In the genomic region with DNA sequence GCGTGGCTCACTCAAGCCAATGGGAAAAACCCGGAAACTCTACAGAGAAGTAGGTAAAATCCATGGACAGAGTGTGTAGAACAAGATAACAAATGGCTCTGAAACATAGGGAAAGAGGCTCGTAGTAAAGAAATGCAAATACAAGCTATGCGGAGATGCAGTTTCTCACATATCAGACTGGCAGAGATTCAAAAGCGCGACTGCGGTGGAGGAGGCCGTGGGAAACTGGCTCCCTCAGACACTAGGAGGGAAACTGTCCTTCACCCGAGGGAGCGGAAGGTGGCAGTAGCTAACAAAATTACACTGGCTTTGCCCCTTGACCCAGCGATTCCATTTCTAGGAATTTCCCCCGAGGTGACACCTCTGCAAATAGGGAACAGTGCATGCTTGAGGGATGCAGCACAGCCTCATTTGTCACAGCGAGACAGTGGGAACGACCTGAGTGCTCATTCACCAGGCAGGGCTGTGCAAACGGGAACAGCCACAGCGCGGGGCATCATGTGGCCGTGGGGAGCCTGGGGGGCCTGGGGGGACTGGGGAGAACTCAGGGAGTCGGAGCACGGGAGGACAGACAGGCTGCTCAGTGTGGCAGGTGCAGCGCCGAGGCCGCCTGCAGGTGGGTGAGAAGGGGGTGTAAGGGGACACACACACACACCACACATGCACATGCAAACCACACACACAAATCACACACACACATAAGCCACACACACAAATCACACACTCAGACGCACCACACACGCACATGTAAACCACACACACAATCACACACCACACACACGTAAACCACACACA, we compare ENCODE assay signal across 7 cellular contexts. TPM values are rescaled to one million over a fixed set of nuclear protein-coding genes. Genes with fewer than 3 reads are reported as not detected.
A peak's percentile ranks its signal among the peaks of the same experiment; 100 is the strongest.
DNase-seq lines count a peak whose midpoint lies in the region; ATAC-seq, FAIRE-seq and TF ChIP-seq lines count a peak whose summit lies in the region.
"Not testable (repeated sequence)": the region's sequence is repeated elsewhere in the genome, so short reads cannot be mapped to it uniquely, and the experiment has no call there.

No MANE protein-coding gene starts in this region.

- TF ChIP-seq EP300 in H1 (IDR thresholded peaks at IDR 0.05; ENCODE audit: borderline replicate concordance in 1 of 2, low read depth in 2 of 2, low read length in 2 of 2), result not testable (repeated sequence)

- H3K4me3 Mint-ChIP-seq in neural crest cell, result not testable (repeated sequence)

- H3K9ac ChIP-seq in IMR-90 (ENCODE audit: low read depth, low read length); H1 (replicated peaks in 1 of 4; ENCODE audit: extremely low read depth in 1 of 4, low read depth in 3 of 4, low read length in 3 of 4): not testable (repeated sequence)

- WGBS in IMR-90 (ENCODE audit: extremely low coverage in 2 of 2, insufficient read length in 1 of 2), 2 experiments, result 57% methylated on average over 6 of the region's 26 CpGs; no CpG with 5 or more reads in 1 of the 2 experiments
- 87% methylated on average over 13 of the region's 26 CpGs; no CpG with 5 or more reads in 1 of the 2 experiments for WGBS in H1 (ENCODE audit: extremely low coverage in 1 of 2, insufficient coverage in 1 of 2, insufficient read length in 1 of 2, insufficient replicate concordance in 2 of 2, low coverage in 1 of 2, low lambda C conversion rate in 2 of 2, missing lambda C conversion rate in 1 of 2), 2 experiments

- not testable (repeated sequence) for H3K56ac ChIP-seq in IMR-90 (ENCODE audit: extremely low read depth, insufficient read depth, low read length); H1 (replicated peaks; ENCODE audit: insufficient read length, low read depth, low read length)

- intact Hi-C loops in IMR-90 (cut with micrococcal nuclease), result not testable (repeated sequence)

- H3K4me1 Mint-ChIP-seq in neural crest cell, result not testable (repeated sequence)

- H3K9me1 ChIP-seq in IMR-90 (ENCODE audit: insufficient read depth, low read length), result not testable (repeated sequence)

- H3K36me3 Mint-ChIP-seq in neural crest cell (ENCODE audit: low read depth), result not testable (repeated sequence)

- not testable (repeated sequence) for H3K27me3 ChIP-seq in IMR-90 (ENCODE audit: control insufficient read depth, insufficient read depth, low read length); H1 (replicated peaks in 1 of 4; ENCODE audit: control insufficient read depth in 3 of 4, extremely low read depth in 1 of 4, insufficient read depth in 3 of 4, low read length in 3 of 4)

- H3K4me2 ChIP-seq in IMR-90 (ENCODE audit: low read depth, low read length); H1 (ENCODE audit: insufficient read depth in 1 of 2, low read depth in 2 of 2, low read length in 2 of 2): not testable (repeated sequence)

- H3K27me3 Mint-ChIP-seq in neural crest cell (ENCODE audit: low read depth), result not testable (repeated sequence)

- not testable (repeated sequence) for H3K9me3 Mint-ChIP-seq in neural crest cell

- not testable (repeated sequence) for ATAC-seq in IMR-90 (ENCODE audit: low read depth)

- not testable (repeated sequence) for H2BK120ac ChIP-seq in IMR-90 (ENCODE audit: low read depth, low read length); H1 (replicated peaks; ENCODE audit: low read depth, low read length)

- DNase-seq in IMR-90, result peak; percentile 1
- peak; percentile 12 to 22 for DNase-seq in NCI-H526 (lab: John Stamatoyannopoulos, UW)
- not testable (repeated sequence) for DNase-seq in H1 (ENCODE audit: low read depth in 1 of 2, low spot score in 2 of 2); neural crest cell (ENCODE audit: low read depth, low spot score)
- DNase-seq in inferior parietal cortex (ENCODE audit: extremely low spot score), result peak; percentile 24

- peak; percentile 30 for TF ChIP-seq CTCF in C4-2B (conservative IDR thresholded peaks at IDR 0.05)
- TF ChIP-seq CTCF in IMR-90 (conservative IDR thresholded peaks at IDR 0.05; ENCODE audit: low read depth, low read length), result 0 out of 2 replicates have a peak, but pooled peaks have one; percentile 6
- TF ChIP-seq CTCF in VCaP (conservative IDR thresholded peaks at IDR 0.05), result peak; percentile 65
- not testable (repeated sequence) for TF ChIP-seq CTCF in H1 (IDR thresholded peaks at IDR 0.05; ENCODE audit: control extremely low read depth in 1 of 3, insufficient read depth in 1 of 3, low read depth in 1 of 3, low read length in 3 of 3)
- TF ChIP-seq CTCF in neural crest cell (conservative IDR thresholded peaks at IDR 0.05), result peak; percentile 47

- H3K27ac Mint-ChIP-seq in neural crest cell (ENCODE audit: unreplicated experiment), result not testable (repeated sequence)

- dilution Hi-C loops in IMR-90 (cut with HindIII; ENCODE audit: low sequenced_read_pairs, unreplicated experiment), result not testable (repeated sequence)

- H4K91ac ChIP-seq in IMR-90 (ENCODE audit: insufficient read depth, low read depth, low read length); H1 (replicated peaks; ENCODE audit: insufficient read length, low read length): not testable (repeated sequence)

- H4K8ac ChIP-seq in IMR-90 (ENCODE audit: low read depth in 2 of 2, low read length in 2 of 2); H1 (ENCODE audit: extremely low read depth, insufficient read depth, low read length): not testable (repeated sequence)

- not testable (repeated sequence) for H2AK9ac ChIP-seq in IMR-90 (replicated peaks; ENCODE audit: low read depth, low read length, poor library complexity)

- peaks cover 13% of the 10 kb centered on the region; the same call in 1 of the 2 replicates for H3K23me2 ChIP-seq in H1 (ENCODE audit: low read depth, low read length)

- H2BK12ac ChIP-seq in H1 (ENCODE audit: low read depth, low read length), result not testable (repeated sequence)

- H4K20me1 ChIP-seq in IMR-90 (ENCODE audit: insufficient read depth, low read length); H1 (replicated peaks in 1 of 2; ENCODE audit: control insufficient read depth in 1 of 2, insufficient read depth in 2 of 2, low read length in 2 of 2): not testable (repeated sequence)

- TF ChIP-seq RAD21 in IMR-90 (IDR thresholded peaks at IDR 0.05; ENCODE audit: low read length); H1 (IDR thresholded peaks at IDR 0.05 in 1 of 2, conservative IDR thresholded peaks at IDR 0.05 in 1 of 2; ENCODE audit: low read depth in 2 of 2, low read length in 2 of 2): not testable (repeated sequence)

- H2BK5ac ChIP-seq in IMR-90 (ENCODE audit: low read depth, low read length, poor library complexity, severe bottlenecking), result peak overlapping the region; percentile 19
- not testable (repeated sequence) for H2BK5ac ChIP-seq in H1 (ENCODE audit: low read depth, low read length)

- not testable (repeated sequence) for H2BK20ac ChIP-seq in IMR-90 (ENCODE audit: low read depth, low read length); H1 (ENCODE audit: low read length)

- not testable (repeated sequence) for H3K36me3 ChIP-seq in IMR-90 (ENCODE audit: control insufficient read depth, insufficient read depth, low read length); H1 (ENCODE audit: control insufficient read depth in 2 of 4, insufficient read depth in 4 of 4, low read length in 3 of 4)

- H2AK5ac ChIP-seq in IMR-90 (ENCODE audit: low read depth, low read length), result not testable (repeated sequence)
- 0 out of 2 replicates have a peak overlapping the region, but pooled peaks have one; percentile 39 for H2AK5ac ChIP-seq in H1 (ENCODE audit: low read depth, low read length)

- not testable (repeated sequence) for BruUV-seq in IMR-90 (replicated peaks; lab: Mats Ljungman, UMichigan)

- not testable (repeated sequence) for FAIRE-seq in H1 (lab: Jason Lieb, UNC)

- not testable (repeated sequence) for H3K9me3 ChIP-seq in IMR-90 (ENCODE audit: control insufficient read depth, insufficient read depth, low read length); H1 (ENCODE audit: insufficient read depth in 2 of 2, low read depth in 1 of 2, low read length in 1 of 2)

- H3K18ac ChIP-seq in IMR-90 (ENCODE audit: low read depth, low read length); H1 (ENCODE audit: extremely low read depth, low read length): not testable (repeated sequence)

- H3K23ac ChIP-seq in IMR-90 (ENCODE audit: low read depth, low read length); H1 (ENCODE audit: insufficient read length): not testable (repeated sequence)

- CTCF ChIA-PET in IMR-90 (lab: Yijun Ruan, JAX); H1 (lab: Charles Lee; ENCODE audit: partially characterized antibody): not testable (repeated sequence)

- H3K27ac ChIP-seq in C4-2B; IMR-90 (ENCODE audit: insufficient read depth, low read length); VCaP; H1 (ENCODE audit: low read depth, low read length): not testable (repeated sequence)

- not testable (repeated sequence) for H4K5ac ChIP-seq in IMR-90 (ENCODE audit: low read depth, low read length); H1 (ENCODE audit: insufficient read length, low read depth, low read length)

- not testable (repeated sequence) for H2AFZ ChIP-seq in IMR-90 (replicated peaks; ENCODE audit: low read length, poor library complexity); H1 (ENCODE audit: low read length)

- not testable (repeated sequence) for H3K79me1 ChIP-seq in IMR-90 (ENCODE audit: low read depth in 1 of 2, low read length in 2 of 2); H1 (ENCODE audit: low read depth, low read length)

- not testable (repeated sequence) for H3K14ac ChIP-seq in IMR-90 (replicated peaks; ENCODE audit: low read depth, low read length); H1 (ENCODE audit: insufficient read length)

- H3K79me2 ChIP-seq in H1 (ENCODE audit: control insufficient read depth in 1 of 2, insufficient read depth in 2 of 2, low read length in 2 of 2), result not testable (repeated sequence)

- not testable (repeated sequence) for H3K4ac ChIP-seq in IMR-90 (ENCODE audit: low read depth, low read length); H1 (replicated peaks; ENCODE audit: insufficient read length, low read depth, low read length)

- in situ Hi-C loops in IMR-90 (cut with MboI; ENCODE audit: low sequenced_read_pairs), result not testable (repeated sequence)

- POLR2A ChIA-PET in IMR-90 (lab: Charles Lee; ENCODE audit: unreplicated experiment); H1 (lab: Charles Lee; ENCODE audit: partially characterized antibody): not testable (repeated sequence)

- not testable (repeated sequence) for TF ChIP-seq POLR2A in IMR-90 (IDR thresholded peaks at IDR 0.05; ENCODE audit: low read depth, low read length); H1 (IDR thresholded peaks at IDR 0.05; ENCODE audit: control extremely low read depth in 1 of 2, low read depth in 2 of 2, low read length in 2 of 2)

- H2BK15ac ChIP-seq in IMR-90 (ENCODE audit: low read depth, low read length); H1 (ENCODE audit: low read length): not testable (repeated sequence)

- not testable (repeated sequence) for H3K4me1 ChIP-seq in IMR-90 (ENCODE audit: control insufficient read depth, insufficient read depth, low read length); H1 (replicated peaks in 1 of 4; ENCODE audit: control insufficient read depth in 3 of 4, insufficient read depth in 4 of 4, low read length in 3 of 4)

- H3K4me3 ChIP-seq in IMR-90 (ENCODE audit: insufficient read depth, low read depth, low read length); H1 (ENCODE audit: extremely low read depth in 1 of 4, insufficient read depth in 2 of 4, low read depth in 3 of 4, low read length in 4 of 4): not testable (repeated sequence)

RNA-seq across cellular contexts. Expression of gene LRPAP1, which starts 34.3 kb away (rescaled TPM):
- total RNA-seq in IMR-90 (2012; rRNA removed), result 114 and 135 TPM in 2 replicates
- 171 and 175 TPM in 2 replicates for polyA plus RNA-seq in IMR-90 (2012; rRNA removed)
- polyA plus RNA-seq in IMR-90 (2012; cell fraction: cytosol; rRNA removed), result 130 and 173 TPM in 2 replicates
- polyA plus RNA-seq in IMR-90 (2012; cell fraction: nucleus; rRNA removed; ENCODE audit: low replicate concordance), result 96.2 and 113 TPM in 2 replicates
- 101 and 106 TPM in 2 replicates for total RNA-seq in H1 (2021; fragmentation: NEBNext Ultra II Directional; extraction: Animal tissue kit (Norgen Biotek cat#: 25700))
- 31.1 and 39.6 TPM in 2 replicates for polyA plus RNA-seq in H1 (2011; rRNA removed)
- 80.4 TPM for polyA plus RNA-seq in H1 (2011; cell fraction: cytosol; rRNA removed)
- 79.1 TPM for polyA plus RNA-seq in H1 (2011; cell fraction: nucleus; rRNA removed)
- 76.1 to 129 TPM (median 105 TPM) in 4 replicates for polyA plus RNA-seq in H1 (2012, experiment 1 of 2)
- 55.3 TPM for polyA plus RNA-seq in H1 (2012, experiment 2 of 2)
- polyA plus RNA-seq in H1 (2013, experiment 1 of 2), result 89.8 TPM
- 106 TPM for polyA plus RNA-seq in H1 (2013, experiment 2 of 2)
- polyA minus RNA-seq in H1 (2011; rRNA and poly(A)+ RNA removed), result 31.4 and 55.9 TPM in 2 replicates
- polyA minus RNA-seq in H1 (2011; cell fraction: cytosol; rRNA and poly(A)+ RNA removed), result 47.0 TPM
- 33.5 TPM for polyA minus RNA-seq in H1 (2011; cell fraction: nucleus; rRNA and poly(A)+ RNA removed)
- total RNA-seq in neural crest cell, result 106 and 116 TPM in 2 replicates
